8 cellular contexts compared by ENCODE assay signal in genomic region chr10:3248526-3249255, GRCh38.
A peak's percentile ranks its signal among the peaks of the same experiment; 100 is the strongest.
DNase-seq lines count a peak whose midpoint lies in the region; ATAC-seq and TF ChIP-seq lines count a peak whose summit lies in the region.

No MANE protein-coding gene starts in this region.

- peak overlapping the region; percentile 95 for H3K27ac Mint-ChIP-seq in HFFc6
- no peak overlapping the region for H3K27ac Mint-ChIP-seq in activated T-helper 17 cell treated with anti-CD3 and anti-CD28 coated beads, Interleukin-2, amount 50 U/mL, for 72 hours
- H3K27ac Mint-ChIP-seq in naive thymus-derived CD8-positive, alpha-beta T cell: no peak overlapping the region

- TF ChIP-seq CTCF in HFFc6 (IDR thresholded peaks at IDR 0.05) (no peak), right atrium auricular region (IDR thresholded peaks at IDR 0.05) (no peak), spleen (IDR thresholded peaks at IDR 0.05 in 8 of 11, conservative IDR thresholded peaks at IDR 0.05 in 3 of 11) (no peak)

- no peak for TF ChIP-seq POLR2A in spleen (IDR thresholded peaks at IDR 0.05)

- H3K9me3 ChIP-seq in right atrium auricular region: no peaks in the 10 kb centered on the region
- H3K9me3 ChIP-seq in spleen: no peaks in the 10 kb centered on the region

- WGBS in spleen, 5 donors: 34 to 52% (median 39%) methylated on average over 6 of the region's 6 CpGs

- peaks cover 22% of the 10 kb centered on the region for H3K4me1 Mint-ChIP-seq in HFFc6 (ENCODE audit: low read depth)
- peaks cover 4% of the 10 kb centered on the region for H3K4me1 Mint-ChIP-seq in activated T-helper 17 cell treated with anti-CD3 and anti-CD28 coated beads, Interleukin-2, amount 50 U/mL, for 72 hours
- no peaks in the 10 kb centered on the region for H3K4me1 Mint-ChIP-seq in naive thymus-derived CD8-positive, alpha-beta T cell

- peak; percentile 86 for ATAC-seq in activated T-helper 17 cell treated with anti-CD3 and anti-CD28 coated beads, Interleukin-2, amount 50 U/mL, for 72 hours (replicated peaks)
- ATAC-seq in HG02588 (IDR thresholded peaks at IDR 0.05; ENCODE audit: unreplicated experiment) (no peak), HG03175 (IDR thresholded peaks at IDR 0.05; ENCODE audit: unreplicated experiment) (no peak)
- ATAC-seq in naive thymus-derived CD8-positive, alpha-beta T cell: no peak

- no peaks in the 10 kb centered on the region for H3K36me3 Mint-ChIP-seq in HFFc6 (ENCODE audit: low read depth)
- H3K36me3 Mint-ChIP-seq in activated T-helper 17 cell treated with anti-CD3 and anti-CD28 coated beads, Interleukin-2, amount 50 U/mL, for 72 hours (ENCODE audit: low read depth): no peaks in the 10 kb centered on the region
- H3K36me3 Mint-ChIP-seq in naive thymus-derived CD8-positive, alpha-beta T cell: no peaks in the 10 kb centered on the region

- H3K4me1 ChIP-seq in right atrium auricular region: no peaks in the 10 kb centered on the region
- no peaks in the 10 kb centered on the region for H3K4me1 ChIP-seq in spleen

- H3K27ac ChIP-seq in right atrium auricular region: peak overlapping the region; percentile 61 to 66
- peak overlapping the region in 6 of 8 donors; percentile 10 to 63 (median 36) for H3K27ac ChIP-seq in spleen

- H3K27me3 ChIP-seq in right atrium auricular region (no peaks in the 10 kb centered on the region), spleen (replicated peaks in 1 of 7) (peaks cover 0 to 16% (median 0%) of the 10 kb centered on the region in 7 donors)

- DNase-seq in HFFc6: peak; percentile 90
- DNase-seq in right atrium auricular region (ENCODE audit: low spot score): no peak
- DNase-seq in spleen: no peak
- no peak for DNase-seq in naive thymus-derived CD8-positive, alpha-beta T cell
- no peak for DNase-seq in activated CD4-positive, alpha-beta T cell treated with anti-CD3 and anti-CD28 coated beads, Interleukin-2, amount 50 U/mL, for 1 hour

- H3K4me3 Mint-ChIP-seq in HFFc6: peak overlapping the region; percentile 83
- H3K4me3 Mint-ChIP-seq in activated T-helper 17 cell treated with anti-CD3 and anti-CD28 coated beads, Interleukin-2, amount 50 U/mL, for 72 hours: no peak overlapping the region
- no peak overlapping the region for H3K4me3 Mint-ChIP-seq in naive thymus-derived CD8-positive, alpha-beta T cell

- POLR2A ChIA-PET in naive thymus-derived CD8-positive, alpha-beta T cell (lab: Charles Lee): no interaction called here

- peaks cover 19% of the 10 kb centered on the region for H3K27me3 Mint-ChIP-seq in HFFc6 (ENCODE audit: insufficient read depth)
- peaks cover 25% of the 10 kb centered on the region for H3K27me3 Mint-ChIP-seq in activated T-helper 17 cell treated with anti-CD3 and anti-CD28 coated beads, Interleukin-2, amount 50 U/mL, for 72 hours
- H3K27me3 Mint-ChIP-seq in naive thymus-derived CD8-positive, alpha-beta T cell: peaks cover 7 to 21% (median 8%) of the 10 kb centered on the region in 5 donors

- H3K9me3 Mint-ChIP-seq in HFFc6: no peaks in the 10 kb centered on the region
- H3K9me3 Mint-ChIP-seq in activated T-helper 17 cell treated with anti-CD3 and anti-CD28 coated beads, Interleukin-2, amount 50 U/mL, for 72 hours: no peaks in the 10 kb centered on the region
- no peaks in the 10 kb centered on the region for H3K9me3 Mint-ChIP-seq in naive thymus-derived CD8-positive, alpha-beta T cell

- intact Hi-C loops in spleen (cut with DNase I; ENCODE audit: low total_unique reads): no loop called here

- no peak overlapping the region for H3K4me3 ChIP-seq in right atrium auricular region
- H3K4me3 ChIP-seq in spleen: no peak overlapping the region

- H3K36me3 ChIP-seq in right atrium auricular region: no peaks in the 10 kb centered on the region
- no peaks in the 10 kb centered on the region for H3K36me3 ChIP-seq in spleen
